In genomic region chr16:67396775-67397450, GRCh38 we compare ENCODE assay signal across 12 cellular contexts. TPM values are rescaled to one million over a fixed set of nuclear protein-coding genes. Genes with fewer than 3 reads are reported as not detected.
DNase-seq lines count a peak whose midpoint lies in the region; TF ChIP-seq lines count a peak whose summit lies in the region.
"Had no signal": no experiment of that assay in that cellular context is flagged by ENCODE, and none has a peak within 500 bp of the region (broad histone marks: within the 10 kb centered on the region; RNA-seq: fewer than 3 reads in every experiment).

No MANE protein-coding gene starts in this region.

- peaks cover 4 to 5% of the 10 kb centered on the region in 2 donors for H3K36me3 Mint-ChIP-seq in CD14-positive monocyte
- H3K36me3 Mint-ChIP-seq: CD4-positive, CD25-positive, alpha-beta regulatory T cell had no signal

- peaks cover 15 to 31% of the 10 kb centered on the region in 2 donors for H3K4me1 ChIP-seq in ascending aorta
- peaks cover 21% of the 10 kb centered on the region for H3K4me1 ChIP-seq in iPS-18a (ENCODE audit: control insufficient read depth, low read depth, low read length)
- H3K4me1 ChIP-seq in rectal smooth muscle tissue (ENCODE audit: control insufficient read depth, insufficient read depth, low read length), result peaks cover 22% of the 10 kb centered on the region
- peaks cover 25% of the 10 kb centered on the region for H3K4me1 ChIP-seq in HAP-1

- H3K27me3 ChIP-seq in ascending aorta (peaks cover 15% of the 10 kb centered on the region), iPS-18a (ENCODE audit: control insufficient read depth, insufficient read depth, low read length) (peaks cover 56% of the 10 kb centered on the region), rectal smooth muscle tissue (ENCODE audit: control insufficient read depth, insufficient read depth, low read length) (no peaks in the 10 kb centered on the region), HAP-1 (ENCODE audit: low read depth) (no peaks in the 10 kb centered on the region)

- DNase-seq in CD14-positive monocyte (ENCODE audit: low spot score) (peak; percentile 25), ascending aorta (ENCODE audit: low spot score in 2 of 2) (no peak), HAP-1 (ENCODE audit: low spot score in 2 of 2) (no peak), NCI-H345 (lab: John Stamatoyannopoulos, UW) (no peak), NCI-H1694 treated with DMSO at 0.1 percent for 48 hours (lab: John Stamatoyannopoulos, UW) (no peak), superior temporal gyrus (ENCODE audit: extremely low spot score) (no peak)
- DNase-seq: activated T-cell treated with anti-CD3 and anti-CD28 coated beads, Interleukin-2, amount 50 U/mL, for 48 hours; CD4-positive, CD25-positive, alpha-beta regulatory T cell; central memory CD4-positive, alpha-beta T cell; naive thymus-derived CD8-positive, alpha-beta T cell had no signal

- peaks cover 0 to 8% (median 0%) of the 10 kb centered on the region in 7 donors for H3K9me3 Mint-ChIP-seq in CD14-positive monocyte
- H3K9me3 Mint-ChIP-seq: naive thymus-derived CD8-positive, alpha-beta T cell had no signal

- no peak overlapping the region for H3K27ac Mint-ChIP-seq in CD14-positive monocyte
- H3K27ac Mint-ChIP-seq: CD4-positive, CD25-positive, alpha-beta regulatory T cell; naive thymus-derived CD8-positive, alpha-beta T cell had no signal

- TF ChIP-seq CTCF in CD14-positive monocyte (IDR thresholded peaks at IDR 0.05) (no peak), ascending aorta (IDR thresholded peaks at IDR 0.05) (no peak)

- H3K9ac ChIP-seq in iPS-18a (ENCODE audit: low read length) (no peak overlapping the region), rectal smooth muscle tissue (ENCODE audit: low read length) (no peak overlapping the region)

- H3K36me3 ChIP-seq in ascending aorta, result no peaks in the 10 kb centered on the region
- no peaks in the 10 kb centered on the region for H3K36me3 ChIP-seq in iPS-18a (ENCODE audit: control insufficient read depth, low read depth, low read length)
- no peaks in the 10 kb centered on the region for H3K36me3 ChIP-seq in rectal smooth muscle tissue (ENCODE audit: control insufficient read depth, insufficient read depth, low read length)
- no peaks in the 10 kb centered on the region for H3K36me3 ChIP-seq in HAP-1 (replicated peaks)

- intact Hi-C loops in CD14-positive monocyte (cut with micrococcal nuclease) (loop anchor here (5.0 kb wide), 3 partner anchors 50 to 120 kb away; partner anchors contain the start of gene PLEKHG4 (in 1 of the 2)), ascending aorta (cut with DNase I) (loop anchor here (10.0 kb wide), 1 partner anchor 112 kb away; no protein-coding TSS in a partner anchor)

- H3K27me3 Mint-ChIP-seq in CD14-positive monocyte (ENCODE audit: low read depth in 3 of 3), result peaks cover 12 to 44% (median 22%) of the 10 kb centered on the region in 3 donors

- H3K4me3 Mint-ChIP-seq in CD14-positive monocyte, result no peak overlapping the region
- H3K4me3 Mint-ChIP-seq: naive thymus-derived CD8-positive, alpha-beta T cell had no signal

- no peaks in the 10 kb centered on the region for H3K9me3 ChIP-seq in ascending aorta
- no peaks in the 10 kb centered on the region for H3K9me3 ChIP-seq in iPS-18a (ENCODE audit: control insufficient read depth, low read depth, low read length)
- no peaks in the 10 kb centered on the region for H3K9me3 ChIP-seq in HAP-1

- H3K4me3 ChIP-seq in ascending aorta (no peak overlapping the region), iPS-18a (ENCODE audit: low read length) (peak overlapping the region; percentile 22), rectal smooth muscle tissue (ENCODE audit: low read length) (no peak overlapping the region), HAP-1 (no peak overlapping the region)

- H3K27ac ChIP-seq in ascending aorta (peak overlapping the region; percentile 31 to 46), iPS-18a (ENCODE audit: low read length) (no peak overlapping the region), rectal smooth muscle tissue (ENCODE audit: low read depth, low read length) (peak overlapping the region; percentile 71)

- in situ Hi-C loops in HAP-1 (cut with MboI; ENCODE audit: low sequenced_read_pairs), result no loop called here

- peaks cover 39% of the 10 kb centered on the region for H3K4me1 Mint-ChIP-seq in CD14-positive monocyte

RNA-seq across cellular contexts. Expression of gene TPPP3, which starts 3.6 kb away (rescaled TPM):
- 100 to 1,000 TPM in 1 of 2 donors, 10 to 100 TPM in 1; 63.1 to 123 TPM for polyA plus RNA-seq in CD14-positive monocyte
- total RNA-seq in ascending aorta, result 2.8 TPM
- total RNA-seq: CD4-positive, CD25-positive, alpha-beta regulatory T cell; naive thymus-derived CD8-positive, alpha-beta T cell had no signal
- polyA plus RNA-seq: CD4-positive, CD25-positive, alpha-beta regulatory T cell; naive thymus-derived CD8-positive, alpha-beta T cell had no signal

RNA-seq across cellular contexts. Expression of gene ZDHHC1, which starts 19.4 kb away (rescaled TPM):
- 10 to 100 TPM in 1 of 2 donors, 1 to 10 TPM in 1; 6.0 to 14.2 TPM for polyA plus RNA-seq in CD14-positive monocyte
- total RNA-seq in ascending aorta, result 82.7 TPM
- total RNA-seq: CD4-positive, CD25-positive, alpha-beta regulatory T cell had no signal

RNA-seq across cellular contexts. Expression of gene HSD11B2, which starts 34.0 kb away (rescaled TPM):
- polyA plus RNA-seq in CD14-positive monocyte, result not detected
- total RNA-seq in ascending aorta, result 2.4 TPM
- total RNA-seq: CD4-positive, CD25-positive, alpha-beta regulatory T cell; naive thymus-derived CD8-positive, alpha-beta T cell had no signal
- polyA plus RNA-seq: CD4-positive, CD25-positive, alpha-beta regulatory T cell; naive thymus-derived CD8-positive, alpha-beta T cell had no signal
